In the genomic region with DNA sequence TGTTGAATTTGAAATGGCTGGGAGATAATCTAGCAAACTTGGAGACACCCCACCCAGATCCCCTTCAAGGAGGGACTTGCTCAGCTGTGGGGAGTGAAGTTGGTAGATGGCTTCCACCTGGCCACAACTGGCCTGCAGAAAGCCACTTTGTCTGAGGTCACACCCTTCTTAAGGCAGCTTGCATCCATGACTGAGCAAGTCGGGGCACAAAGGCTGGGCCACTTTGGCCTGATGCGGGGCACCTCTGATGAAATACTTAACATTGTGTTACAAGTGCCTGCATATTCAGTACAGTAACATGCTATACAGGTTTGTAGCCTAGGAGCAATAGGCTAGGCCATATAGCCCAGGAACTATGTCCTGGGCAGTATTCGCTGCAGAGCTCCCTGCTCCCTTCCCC, we compare ENCODE assay signal across 28 cellular contexts.
"Had no signal": no experiment of that assay in that cellular context is flagged by ENCODE, and none has a peak within 500 bp of the region (broad histone marks: within the 10 kb centered on the region; RNA-seq: fewer than 3 reads in every experiment).

No MANE protein-coding gene starts in this region.

- FAIRE-seq: RCC 7860, TTC549 had no signal

- DNase-seq: activated B cell treated with CpG ODN at 0.5 μM for 24 hours; activated CD4-positive, alpha-beta memory T cell treated with anti-CD3 and anti-CD28 coated beads for 36 hours; activated CD4-positive, alpha-beta T cell treated with anti-CD3 and anti-CD28 coated beads for 1 hour; activated CD4-positive, alpha-beta T cell treated with anti-CD3 and anti-CD28 coated beads, Interleukin-2, amount 10 ng/mL, durations not matched to agents 24 days and 14 days; activated CD8-positive, alpha-beta memory T cell treated with anti-CD3 and anti-CD28 coated beads, Interleukin-2, amount 50 U/mL, for 4 hours; activated gamma-delta T cell treated with Interleukin-2 at 50 U/mL for 16 hours; activated naive CD4-positive, alpha-beta T cell treated with anti-CD3 and anti-CD28 coated beads, Interleukin-2, amount 10 ng/mL, durations not matched to agents 7 days and 5 days; activated naive CD8-positive, alpha-beta T cell treated with anti-CD3 and anti-CD28 coated beads, Interleukin-2, amount 10 ng/mL, durations not matched to agents 7 days and 5 days; activated T-cell treated with anti-CD3 and anti-CD28 coated beads, Interleukin-2, amount 50 U/mL, for 72 hours; anterior cingulate cortex; caudate nucleus; Kasumi-1; KBM-7; NCI-H1105; NCI-H1436; NCI-H1694 treated with DMSO at 0.1 percent for 48 hours; NCI-H2081; NCI-H510A treated with DMSO at 0.1 percent for 48 hours; NCI-H69; SHP77; T-helper 17 cell; T-helper 9 cell had no signal

- H3K4me1 ChIP-seq: breast epithelium had no signal

- H3K27me3 ChIP-seq: adrenal gland, breast epithelium, SJSA1 had no signal

- H3K27ac ChIP-seq: breast epithelium, SJSA1 had no signal

- H3K4me3 ChIP-seq: adrenal gland, breast epithelium, SJSA1 had no signal

- ATAC-seq: activated T-cell treated with anti-CD3 and anti-CD28 coated beads, Interleukin-2, amount 50 U/mL, for 72 hours; SK-N-SH treated with all-trans-retinoic acid at 6 μM for 48 hours; T-helper 17 cell had no signal

- H3K9me3 ChIP-seq: adrenal gland, breast epithelium, SJSA1 had no signal

- H3K36me3 ChIP-seq: breast epithelium had no signal
